1 cellular context compared by ENCODE assay signal in genomic region chr1:112674440-112674985, GRCh38.
TF ChIP-seq lines count a peak whose summit lies in the region.

Gene MOV10, plus strand, starts transcription at chr1:112674659. Its CDS starts 254 bp downstream, at chr1:112674913.

TF ChIP-seq in GM12878, 131 proteins besides CTCF, POLR2A, EP300 and RAD21 (continued from another document and continues in another):
- 0 out of 2 replicates have a peak, but pooled peaks have one; percentile 17 for TF ChIP-seq HCFC1 (IDR thresholded peaks at IDR 0.05; ENCODE audit: low read length)
- no peak for TF ChIP-seq ZNF274 (IDR thresholded peaks at IDR 0.05; ENCODE audit: insufficient read depth, insufficient read length)
- TF ChIP-seq MLLT1 (IDR thresholded peaks at IDR 0.05): peak; percentile 61; the same call in 1 of the 2 replicates
- TF ChIP-seq CHD2 (IDR thresholded peaks at IDR 0.05; ENCODE audit: borderline replicate concordance, low read depth, low read length): 0 out of 2 replicates have a peak, but pooled peaks have one; percentile 8
- TF ChIP-seq DPF2 (IDR thresholded peaks at IDR 0.05): no peak
- no peak for TF ChIP-seq JUNB (IDR thresholded peaks at IDR 0.05)
- TF ChIP-seq E4F1 (IDR thresholded peaks at IDR 0.05; ENCODE audit: borderline replicate concordance, partially characterized antibody): no peak
- no peak for TF ChIP-seq MYB (IDR thresholded peaks at IDR 0.05; ENCODE audit: borderline replicate concordance, low read depth, low read length)
- TF ChIP-seq HSF1 (IDR thresholded peaks at IDR 0.05; ENCODE audit: low read depth, low read length): no peak
- TF ChIP-seq NBN (IDR thresholded peaks at IDR 0.05): peak; percentile 92
- TF ChIP-seq NFYA (IDR thresholded peaks at IDR 0.05; ENCODE audit: borderline replicate concordance, low read depth, low read length): no peak
- TF ChIP-seq ZSCAN29 (IDR thresholded peaks at IDR 0.05): no peak
- TF ChIP-seq ZBED1 (IDR thresholded peaks at IDR 0.05; ENCODE audit: borderline replicate concordance): peak; percentile 20; the same call in 1 of the 2 replicates
- no peak for TF ChIP-seq PAX8 (IDR thresholded peaks at IDR 0.05)
- TF ChIP-seq PML (IDR thresholded peaks at IDR 0.05; ENCODE audit: low read length): peak; percentile 93
- no peak for TF ChIP-seq NKRF (conservative IDR thresholded peaks at IDR 0.05)
- no peak for TF ChIP-seq ZNF622 (IDR thresholded peaks at IDR 0.05)
- no peak for TF ChIP-seq ATF2 (IDR thresholded peaks at IDR 0.05; ENCODE audit: low read length)
- no peak for TF ChIP-seq SRF (IDR thresholded peaks at IDR 0.05; ENCODE audit: low read depth in 2 of 2, low read length in 2 of 2)
- TF ChIP-seq GATAD2B (conservative IDR thresholded peaks at IDR 0.05; ENCODE audit: low read depth): no peak
- peak; percentile 38; the same call in 1 of the 2 replicates for TF ChIP-seq TCF12 (IDR thresholded peaks at IDR 0.05; ENCODE audit: low read depth, low read length)
- no peak for TF ChIP-seq CBX3 (IDR thresholded peaks at IDR 0.05; ENCODE audit: borderline replicate concordance, low read depth)
- no peak for TF ChIP-seq RFX5 (IDR thresholded peaks at IDR 0.05; ENCODE audit: low read depth, low read length)
- TF ChIP-seq IRF3 (IDR thresholded peaks at IDR 0.05): no peak
- TF ChIP-seq ZNF207 (IDR thresholded peaks at IDR 0.05; ENCODE audit: borderline replicate concordance): no peak
- TF ChIP-seq BRCA1 (IDR thresholded peaks at IDR 0.05; ENCODE audit: low read depth, low read length): no peak
- TF ChIP-seq ELK1 (IDR thresholded peaks at IDR 0.05; ENCODE audit: low read depth, low read length): no peak
- no peak for TF ChIP-seq STAT1 (conservative IDR thresholded peaks at IDR 0.05)
- TF ChIP-seq CREB1 (IDR thresholded peaks at IDR 0.05; ENCODE audit: low read depth): peak; percentile 15; the same call in 1 of the 2 replicates
- no peak for TF ChIP-seq STAT3 (IDR thresholded peaks at IDR 0.05; ENCODE audit: low read depth, low read length)
- TF ChIP-seq RELA (IDR thresholded peaks at IDR 0.05; ENCODE audit: borderline replicate concordance, partially characterized antibody): no peak
- TF ChIP-seq USF1 (IDR thresholded peaks at IDR 0.05; ENCODE audit: borderline replicate concordance, extremely low read length, insufficient read depth, low read depth, low read length): no peak
- TF ChIP-seq MXI1 (IDR thresholded peaks at IDR 0.05; ENCODE audit: low read depth, low read length): 0 out of 2 replicates have a peak, but pooled peaks have one; percentile 48
- no peak for TF ChIP-seq ZZZ3 (IDR thresholded peaks at IDR 0.05; ENCODE audit: control insufficient read depth, insufficient read length, low read depth)
- TF ChIP-seq EED (IDR thresholded peaks at IDR 0.05; ENCODE audit: low read depth): no peak; the same call in none of the 2 replicates
- no peak for TF ChIP-seq BCLAF1 (IDR thresholded peaks at IDR 0.05)
- peak; percentile 32 for TF ChIP-seq SKIL (IDR thresholded peaks at IDR 0.05; ENCODE audit: low read depth, poor library complexity, severe bottlenecking)
- no peak for TF ChIP-seq TCF7 (IDR thresholded peaks at IDR 0.05; ENCODE audit: borderline replicate concordance)
- TF ChIP-seq MYC (IDR thresholded peaks at IDR 0.05; ENCODE audit: insufficient read depth, insufficient read length, insufficient replicate concordance, low read length, severe bottlenecking): no peak
